In the genomic region with DNA sequence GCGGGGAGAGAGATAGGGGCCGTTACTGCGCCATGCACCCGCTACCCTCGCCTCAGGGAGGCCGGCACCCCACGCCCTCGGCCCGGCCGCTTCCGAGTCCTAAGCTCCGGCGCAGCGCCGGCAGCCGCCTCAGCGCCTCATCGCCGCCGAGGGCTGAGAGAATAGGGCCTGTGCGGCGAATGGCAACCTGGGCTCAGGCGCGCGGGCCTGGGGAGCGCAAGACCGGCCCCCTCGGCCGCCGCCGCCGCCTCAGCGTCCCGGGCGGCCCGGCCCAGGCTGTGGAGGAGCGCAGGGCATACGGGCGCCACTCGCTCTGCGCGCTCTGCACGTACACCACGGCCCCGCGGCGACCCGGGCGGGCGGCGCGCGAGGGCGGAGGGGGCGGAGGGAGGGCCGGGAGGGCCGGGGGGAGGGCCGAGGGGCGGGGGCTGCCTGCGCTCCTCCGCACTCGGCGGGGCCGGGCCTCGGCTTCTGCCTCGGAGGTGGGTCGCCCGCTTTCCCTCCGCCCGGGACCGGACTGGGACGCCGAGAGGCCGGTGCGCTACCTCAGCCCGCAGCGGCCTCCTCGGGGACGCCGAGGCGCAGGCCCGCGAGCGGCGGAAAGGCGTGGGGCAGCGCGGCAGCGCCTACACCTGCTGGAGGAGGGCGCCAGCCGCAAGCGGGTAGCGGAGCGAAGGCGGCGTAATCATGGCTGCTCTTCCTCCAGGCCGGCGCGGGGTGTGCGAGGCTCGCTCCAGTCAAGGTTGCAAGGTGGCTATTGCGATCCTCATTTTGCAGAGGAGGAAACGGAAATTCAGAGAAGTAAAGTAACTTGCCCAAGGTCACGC, we compare ENCODE assay signal across 9 cellular contexts. TPM values are rescaled to one million over a fixed set of nuclear protein-coding genes. Genes with fewer than 3 reads are reported as not detected.
A peak's percentile ranks its signal among the peaks of the same experiment; 100 is the strongest.
DNase-seq lines count a peak whose midpoint lies in the region; ATAC-seq, FAIRE-seq and TF ChIP-seq lines count a peak whose summit lies in the region.
"Had no signal": no experiment of that assay in that cellular context is flagged by ENCODE, and none has a peak within 500 bp of the region (broad histone marks: within the 10 kb centered on the region; RNA-seq: fewer than 3 reads in every experiment).

A gene (minus strand): TSS at position 317 of the 827 bp plus-strand sequence. CDS start 399 bp downstream, outside the sequence.

- peak within 1 kb of the TSS; percentile 76 for H3K9ac ChIP-seq in keratinocyte (ENCODE audit: control insufficient read depth, extremely low read depth, insufficient read depth, low read length)

- no peaks in the 10 kb centered on the region for H3K36me3 ChIP-seq in keratinocyte (ENCODE audit: control insufficient read depth in 2 of 2, extremely low read depth in 1 of 2, insufficient read depth in 2 of 2, low read length in 2 of 2)

- FAIRE-seq in keratinocyte (lab: Jason Lieb, UNC) = peak; percentile 48
- FAIRE-seq: TTC549 had no signal

- H3K79me2 ChIP-seq in keratinocyte (ENCODE audit: control insufficient read depth, insufficient read depth, low read length) = peaks cover 44% of the 10 kb centered on the region

- DNase-seq in AG09309 (ENCODE audit: low read depth) (peak; percentile 37), NCI-H2227 (lab: John Stamatoyannopoulos, UW; ENCODE audit: unreplicated experiment) (peak; percentile 92), keratinocyte (ENCODE audit: low read depth, low spot score) (no peak)
- peak; percentile 63 for DNase-seq in activated CD4-positive, CD25-positive, alpha-beta regulatory T cell treated with anti-CD3 and anti-CD28 coated beads, Interleukin-2, amount 50 U/mL, for 16 hours (ENCODE audit: low read depth, low spot score)
- peak; percentile 80 for DNase-seq in central memory CD4-positive, alpha-beta T cell
- DNase-seq in stimulated activated CD4-positive, alpha-beta T cell treated with anti-CD3 and anti-CD28 coated beads, Interleukin-12 subunit alpha, Interleukin-12 subunit beta, amount 100 ng/mL, for 48 hours (ENCODE audit: low read depth in 2 of 3, low spot score in 1 of 3) = peak; percentile 64 to 80 (median 66)

- peak within 1 kb of the TSS; percentile 65 for H3K27ac ChIP-seq in keratinocyte (ENCODE audit: control insufficient read depth, insufficient read depth, low read length)

- TF ChIP-seq CTCF in AG09309 (IDR thresholded peaks at IDR 0.05; ENCODE audit: control insufficient read depth, insufficient read depth, low read depth, low read length, missing control alignments) (peak; percentile 16), keratinocyte (optimal IDR thresholded peaks at IDR 0.05 in 1 of 3, IDR thresholded peaks at IDR 0.05 in 1 of 3, conservative IDR thresholded peaks at IDR 0.05 in 1 of 3; ENCODE audit: extremely low read depth in 1 of 3, insufficient read depth in 2 of 3, low read length in 3 of 3) (peak; percentile 20 to 64 (median 62))

- peaks cover 2% of the 10 kb centered on the region for H4K20me1 ChIP-seq in keratinocyte (ENCODE audit: control insufficient read depth, extremely low read depth, insufficient read depth, low read length)

- peak within 1 kb of the TSS; percentile 81 for H3K4me3 ChIP-seq in AG09309 (ENCODE audit: control insufficient read depth, low read depth, low read length)
- H3K4me3 ChIP-seq in keratinocyte (ENCODE audit: control insufficient read depth in 2 of 3, extremely low read depth in 1 of 3, insufficient read depth in 2 of 3, low read depth in 1 of 3, low read length in 3 of 3) = peak within 1 kb of the TSS; percentile 88 to 95 (median 94)

- ATAC-seq in GM18909 (IDR thresholded peaks at IDR 0.05; ENCODE audit: poor library complexity, unreplicated experiment) (peak; percentile 87), HG03159 (IDR thresholded peaks at IDR 0.05; ENCODE audit: unreplicated experiment) (peak; percentile 74)

- H3K9me3 ChIP-seq in keratinocyte (ENCODE audit: control insufficient read depth, low read depth, low read length) = no peaks in the 10 kb centered on the region

- H3K4me2 ChIP-seq in keratinocyte (ENCODE audit: control insufficient read depth, extremely low read depth, insufficient read depth, low read depth, low read length) = peak within 1 kb of the TSS; percentile 99

- dilution Hi-C loops in keratinocyte (cut with MboI; ENCODE audit: extremely low pct_ligation_motif_present, low sequenced_read_pairs) = no loop called here

- H3K4me1 ChIP-seq in keratinocyte (ENCODE audit: control insufficient read depth, extremely low read depth, insufficient read depth, low read length) = peaks cover 25% of the 10 kb centered on the region

- peak within 1 kb of the TSS; percentile 98 for H2AFZ ChIP-seq in keratinocyte (ENCODE audit: control insufficient read depth, low read length)

- no peaks in the 10 kb centered on the region for H3K27me3 ChIP-seq in keratinocyte (ENCODE audit: control insufficient read depth, extremely low read depth, insufficient read depth, low read length)

- H3K9me1 ChIP-seq in keratinocyte (ENCODE audit: control insufficient read depth, extremely low read depth, insufficient read depth, low read length) = no peaks in the 10 kb centered on the region

RNA-seq across cellular contexts. Expression of the gene that starts here (rescaled TPM):
- polyA plus RNA-seq in keratinocyte = 15.5 to 34.1 TPM (median 17.6 TPM) in 3 replicates
- 12.7 TPM for polyA plus RNA-seq in keratinocyte (2011; ENCODE audit: low read depth)
- polyA plus RNA-seq in keratinocyte (2011; cell fraction: cytosol; rRNA removed) = 17.4 and 40.9 TPM in 2 replicates
- 11.8 and 16.1 TPM in 2 replicates for polyA plus RNA-seq in keratinocyte (2011; cell fraction: nucleus; rRNA removed)
- polyA plus RNA-seq in keratinocyte (2012; ENCODE audit: low replicate concordance) = 18.3 and 18.7 TPM in 2 replicates
- polyA minus RNA-seq in keratinocyte = 2.9 to 44.8 TPM (median 15.0 TPM) in 3 replicates
- 22.3 TPM for polyA minus RNA-seq in keratinocyte (2011; cell fraction: cytosol; rRNA and poly(A)+ RNA removed)
- polyA minus RNA-seq in keratinocyte (2011; cell fraction: nucleus; rRNA and poly(A)+ RNA removed) = 13.2 and 15.7 TPM in 2 replicates
